Comparison of ENCODE assay signal across 8 cellular contexts in the genomic region with DNA sequence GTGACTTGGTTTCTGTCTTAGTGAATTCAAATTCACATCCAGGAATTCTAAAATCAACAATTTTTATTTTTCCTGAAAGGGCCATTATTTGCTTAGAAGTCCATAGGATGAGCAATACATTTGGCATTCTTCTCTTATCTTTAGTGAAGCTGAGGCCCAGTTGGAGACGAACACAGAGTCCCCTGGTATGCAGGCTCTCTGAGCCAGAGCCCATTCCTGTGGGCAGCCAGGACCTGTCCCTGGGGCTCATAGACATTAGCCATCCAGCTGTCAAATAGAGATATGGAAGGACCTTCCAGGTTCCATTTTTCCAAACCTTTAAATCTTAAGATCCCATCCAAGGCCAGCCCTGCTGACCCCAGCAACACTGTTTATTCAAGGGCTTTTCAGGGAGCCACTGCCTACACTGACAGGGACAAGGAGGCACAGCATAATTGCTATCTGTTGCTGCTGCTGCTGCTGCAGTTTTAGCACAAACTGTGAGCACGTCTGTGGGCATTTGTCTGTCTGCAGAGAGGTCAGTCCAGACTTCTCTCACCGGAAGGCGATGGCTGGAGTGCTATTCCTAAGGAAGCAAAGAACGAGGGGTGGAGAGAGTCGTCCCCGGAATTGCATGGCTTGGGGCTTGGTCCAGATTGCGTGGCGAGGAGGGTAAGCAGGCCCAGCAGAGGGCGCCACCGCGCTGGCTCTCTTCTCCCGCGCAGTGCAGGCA.
DNase-seq lines count a peak whose midpoint lies in the region; ATAC-seq, FAIRE-seq and TF ChIP-seq lines count a peak whose summit lies in the region.

No MANE protein-coding gene starts in this region.

- H3K4me3 ChIP-seq in GM06990 (replicated peaks; ENCODE audit: low read depth, low read length) (no peak overlapping the region), pancreas (no peak overlapping the region)

- DNase-seq in GM06990 (ENCODE audit: extremely low read depth, insufficient read length) (peak; percentile 33), H4 (ENCODE audit: low spot score) (peak; percentile 50), NCI-H1694 (lab: John Stamatoyannopoulos, UW) (peak; percentile 63), germinal center (ENCODE audit: low spot score) (peak; percentile 45), pancreas (peak in 5 of 6 donors; percentile 16 to 87 (median 57))
- peak; percentile 70 for DNase-seq in activated CD8-positive, alpha-beta memory T cell treated with anti-CD3 and anti-CD28 coated beads for 24 hours
- DNase-seq in effector CD8-positive, alpha-beta T cell (lab: John Stamatoyannopoulos, UW), result no peak

- peak; percentile 93 for TF ChIP-seq CTCF in GM06990 (IDR thresholded peaks at IDR 0.05; ENCODE audit: insufficient read depth, low read length, poor library complexity, severe bottlenecking)
- TF ChIP-seq CTCF in pancreas (IDR thresholded peaks at IDR 0.05), result peak; percentile 26 to 55 (median 48)

- no peak for FAIRE-seq in pancreas (lab: Jason Lieb, UNC)

- peak; percentile 68 to 95 (median 86) for ATAC-seq in pancreas
- ATAC-seq in GM21381 (IDR thresholded peaks at IDR 0.05; ENCODE audit: unreplicated experiment), result no peak

- H3K27me3 ChIP-seq in GM06990 (replicated peaks; ENCODE audit: control insufficient read depth, insufficient read depth, low read length) (no peaks in the 10 kb centered on the region), pancreas (no peaks in the 10 kb centered on the region)

- no peaks in the 10 kb centered on the region for H3K4me1 ChIP-seq in pancreas

- WGBS in pancreas, 2 donors, result 1 to 2% methylated on average over 11 to 14 of the region's 14 CpGs

- no peak overlapping the region for H3K27ac ChIP-seq in pancreas

- H3K36me3 ChIP-seq in GM06990 (ENCODE audit: control insufficient read depth, insufficient read depth, low read length) (no peaks in the 10 kb centered on the region), pancreas (no peaks in the 10 kb centered on the region)

- no peaks in the 10 kb centered on the region for H3K9me3 ChIP-seq in pancreas

- intact Hi-C loops in pancreas (cut with DNase I), result loop anchor here in 1 of 3 donors (10.0 kb wide), 1 partner anchor 213 kb away; no protein-coding TSS in a partner anchor
